In genomic region chr9:131410051-131410491, GRCh38 we compare ENCODE assay signal across 10 cellular contexts. TPM values are rescaled to one million over a fixed set of nuclear protein-coding genes. Genes with fewer than 3 reads are reported as not detected.
DNase-seq lines count a peak whose midpoint lies in the region; ATAC-seq lines count a peak whose summit lies in the region.
"Had no signal": no experiment of that assay in that cellular context is flagged by ENCODE, and none has a peak within 500 bp of the region (broad histone marks: within the 10 kb centered on the region; RNA-seq: fewer than 3 reads in every experiment).

No MANE protein-coding gene starts in this region.

- ATAC-seq in activated CD4-positive, alpha-beta T cell treated with anti-CD3 and anti-CD28 coated beads for 36 hours = peak; percentile 19
- ATAC-seq in T-helper 17 cell (peak; percentile 48), HG03460 (IDR thresholded peaks at IDR 0.05; ENCODE audit: unreplicated experiment) (no peak)
- ATAC-seq: A549 had no signal

- POLR2A ChIA-PET in activated CD4-positive, alpha-beta T cell treated with anti-CD3 and anti-CD28 coated beads for 36 hours (lab: Charles Lee) = no interaction called here

- no peaks in the 10 kb centered on the region for H3K9me3 ChIP-seq in T-helper 17 cell (ENCODE audit: control insufficient read depth, low read length, poor library complexity, severe bottlenecking)
- H3K9me3 ChIP-seq: A549 had no signal

- peak overlapping the region; percentile 15 for H3K4me3 Mint-ChIP-seq in activated CD4-positive, alpha-beta T cell treated with anti-CD3 and anti-CD28 coated beads for 36 hours
- H3K4me3 Mint-ChIP-seq in T-helper 17 cell = peak overlapping the region; percentile 89

- CTCF ChIA-PET in activated CD4-positive, alpha-beta T cell treated with anti-CD3 and anti-CD28 coated beads for 36 hours (lab: Charles Lee) = interaction anchor here (1.3 to 1.4 kb wide), 2 partner anchors 9 to 13 kb away, joined by 4 to 6 read pairs; no protein-coding TSS in a partner anchor

- no peaks in the 10 kb centered on the region for H3K9me3 Mint-ChIP-seq in activated CD4-positive, alpha-beta T cell treated with anti-CD3 and anti-CD28 coated beads for 36 hours (ENCODE audit: low read depth)

- intact Hi-C loops in activated CD4-positive, alpha-beta T cell treated with anti-CD3 and anti-CD28 coated beads for 36 hours (cut with DNase I, micrococcal nuclease) = no loop called here

- peaks cover 26% of the 10 kb centered on the region for H3K36me3 Mint-ChIP-seq in activated CD4-positive, alpha-beta T cell treated with anti-CD3 and anti-CD28 coated beads for 36 hours (ENCODE audit: low read depth)
- H3K36me3 Mint-ChIP-seq in T-helper 17 cell (ENCODE audit: low read depth) = peaks cover 5% of the 10 kb centered on the region

- H3K27ac Mint-ChIP-seq in activated CD4-positive, alpha-beta T cell treated with anti-CD3 and anti-CD28 coated beads for 36 hours = peak overlapping the region; percentile 88
- peak overlapping the region; percentile 94 for H3K27ac Mint-ChIP-seq in T-helper 17 cell

- no peaks in the 10 kb centered on the region for H3K27me3 Mint-ChIP-seq in activated CD4-positive, alpha-beta T cell treated with anti-CD3 and anti-CD28 coated beads for 36 hours
- no peaks in the 10 kb centered on the region for H3K27me3 Mint-ChIP-seq in T-helper 17 cell

- peaks cover 89% of the 10 kb centered on the region for H3K4me1 Mint-ChIP-seq in activated CD4-positive, alpha-beta T cell treated with anti-CD3 and anti-CD28 coated beads for 36 hours
- peaks cover 66% of the 10 kb centered on the region for H3K4me1 Mint-ChIP-seq in T-helper 17 cell

- peak; percentile 37 for DNase-seq in activated CD4-positive, alpha-beta T cell treated with anti-CD3 and anti-CD28 coated beads for 36 hours
- DNase-seq in activated CD4-positive, alpha-beta T cell treated with anti-CD3 and anti-CD28 coated beads for 1 hour = no peak
- peak in 2 of 3 donors; percentile 18 to 25 for DNase-seq in T-helper 17 cell
- peak; percentile 59 for DNase-seq in fibroblast of gingiva (ENCODE audit: low read depth)
- DNase-seq in stimulated activated naive CD4-positive, alpha-beta T cell treated with Interleukin-2 at 50 U/mL for 16 hours (lab: John Stamatoyannopoulos, UW) = peak; percentile 17
- DNase-seq in NCI-H1417 treated with DMSO at 0.1 percent for 48 hours (lab: John Stamatoyannopoulos, UW) = no peak
- no peak for DNase-seq in nucleus accumbens (lab: John Stamatoyannopoulos, UW)
- DNase-seq: NCI-H1930 had no signal

RNA-seq across cellular contexts. Expression of gene PRRC2B, which starts 16.2 kb away (rescaled TPM):
- total RNA-seq in activated CD4-positive, alpha-beta T cell treated with anti-CD3 and anti-CD28 coated beads for 36 hours = 100 to 1,000 TPM; 151 to 184 TPM
- total RNA-seq in T-helper 17 cell = 100 to 1,000 TPM; 193 to 241 TPM

Comparison
In these comparisons a context has a peak if more than half of its experiments do, and no peak if none do; other contexts are left out.
1. DNase-seq: peak in activated CD4-positive, alpha-beta T cell treated with anti-CD3 and anti-CD28 coated beads for 36 hours (single experiment), T-helper 17 cell (2 of 3), fibroblast of gingiva (single experiment) and stimulated activated naive CD4-positive, alpha-beta T cell treated with Interleukin-2 at 50 U/mL for 16 hours (single experiment); none in activated CD4-positive, alpha-beta T cell treated with anti-CD3 and anti-CD28 coated beads for 1 hour (single experiment), NCI-H1417 treated with DMSO at 0.1 percent for 48 hours (single experiment) and nucleus accumbens (0 of 56).